In the genomic region with DNA sequence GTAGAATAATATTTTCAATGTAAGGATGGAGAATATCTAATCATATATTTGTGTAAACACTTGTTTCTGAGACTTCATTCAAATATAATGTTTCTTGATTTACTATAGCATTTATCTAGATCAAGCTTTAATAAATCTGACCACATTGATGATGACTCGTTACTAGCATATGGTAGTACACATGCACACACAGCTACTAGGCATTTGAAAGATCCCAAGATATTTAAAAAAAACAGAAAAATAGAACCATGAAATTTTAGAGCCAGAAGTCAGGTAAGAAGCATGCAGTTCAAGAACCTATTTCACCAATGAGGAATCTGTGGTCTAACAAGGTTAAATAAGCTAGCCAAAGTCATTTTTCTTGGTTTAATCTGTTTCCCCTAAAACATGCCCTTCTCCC, we compare ENCODE assay signal across 13 cellular contexts. TPM values are rescaled to one million over a fixed set of nuclear protein-coding genes. Genes with fewer than 3 reads are reported as not detected.
DNase-seq lines count a peak whose midpoint lies in the region; ATAC-seq and TF ChIP-seq lines count a peak whose summit lies in the region.
"Had no signal": no experiment of that assay in that cellular context is flagged by ENCODE, and none has a peak within 500 bp of the region (broad histone marks: within the 10 kb centered on the region; RNA-seq: fewer than 3 reads in every experiment).

No MANE protein-coding gene starts in this region.

- H3K4me3 Mint-ChIP-seq in activated T-cell treated with anti-CD3 and anti-CD28 coated beads, Interleukin-2, amount 50 U/mL, for 24 hours: no peak overlapping the region

- ATAC-seq in gastrocnemius medialis (no peak), psoas muscle (no peak), esophagus mucosa (no peak)
- ATAC-seq: body of pancreas; stimulated activated naive CD8-positive, alpha-beta T cell treated with anti-CD3 and anti-CD28 coated beads, Interleukin-15, Interleukin-2, amounts not matched to agents 100 U/mL and 50 U/mL, for 24 hours had no signal

- TF ChIP-seq CTCF in VCaP (conservative IDR thresholded peaks at IDR 0.05) (no peak), foreskin fibroblast (IDR thresholded peaks at IDR 0.05; ENCODE audit: low read depth, low read length) (no peak), gastrocnemius medialis (IDR thresholded peaks at IDR 0.05 in 4 of 5, conservative IDR thresholded peaks at IDR 0.05 in 1 of 5) (no peak), psoas muscle (IDR thresholded peaks at IDR 0.05) (no peak)

- 92 to 98% (median 93%) methylated on average over 1 of the region's 1 CpG for WGBS in psoas muscle, 3 donors

- H3K9me3 Mint-ChIP-seq in activated T-cell treated with anti-CD3 and anti-CD28 coated beads, Interleukin-2, amount 50 U/mL, for 24 hours: no peaks in the 10 kb centered on the region

- peaks cover 15 to 16% of the 10 kb centered on the region in 2 donors for H3K4me1 ChIP-seq in gastrocnemius medialis
- H3K4me1 ChIP-seq in psoas muscle: peaks cover 25% of the 10 kb centered on the region

- H3K4me3 ChIP-seq in foreskin fibroblast (ENCODE audit: low read depth in 1 of 2, low read length in 2 of 2): peak overlapping the region in 1 of 2 donors; percentile 7
- H3K4me3 ChIP-seq in gastrocnemius medialis: no peak overlapping the region
- no peak overlapping the region for H3K4me3 ChIP-seq in psoas muscle
- H3K4me3 ChIP-seq: body of pancreas had no signal

- H3K27me3 ChIP-seq in gastrocnemius medialis (no peaks in the 10 kb centered on the region), psoas muscle (ENCODE audit: insufficient read depth in 3 of 3, low read length in 2 of 3) (no peaks in the 10 kb centered on the region)
- H3K27me3 ChIP-seq: body of pancreas had no signal

- H3K27ac ChIP-seq in VCaP (peak overlapping the region; percentile 69), gastrocnemius medialis (peak overlapping the region; percentile 27 to 35 (median 32)), psoas muscle (no peak overlapping the region)
- H3K27ac ChIP-seq: body of pancreas had no signal

- no peaks in the 10 kb centered on the region for H3K9me3 ChIP-seq in gastrocnemius medialis
- H3K9me3 ChIP-seq in psoas muscle: no peaks in the 10 kb centered on the region
- H3K9me3 ChIP-seq: body of pancreas had no signal

- H3K4me1 Mint-ChIP-seq in activated T-cell treated with anti-CD3 and anti-CD28 coated beads, Interleukin-2, amount 50 U/mL, for 24 hours (ENCODE audit: low read depth): peaks cover 5% of the 10 kb centered on the region

- H3K27ac Mint-ChIP-seq in activated T-cell treated with anti-CD3 and anti-CD28 coated beads, Interleukin-2, amount 50 U/mL, for 24 hours: no peak overlapping the region

- intact Hi-C loops in gastrocnemius medialis (cut with DNase I; ENCODE audit: low total_unique reads) (no loop called here), psoas muscle (cut with DNase I) (no loop called here)

- H3K36me3 ChIP-seq in gastrocnemius medialis: no peaks in the 10 kb centered on the region
- peaks cover 0 to 2% of the 10 kb centered on the region in 2 donors for H3K36me3 ChIP-seq in psoas muscle (ENCODE audit: insufficient read depth in 1 of 2, low read depth in 1 of 2)

- H3K36me3 Mint-ChIP-seq in activated T-cell treated with anti-CD3 and anti-CD28 coated beads, Interleukin-2, amount 50 U/mL, for 24 hours (ENCODE audit: low read depth): peaks cover 7% of the 10 kb centered on the region

- DNase-seq in COLO829 (ENCODE audit: low spot score) (peak; percentile 14), foreskin fibroblast (peak; percentile 29 to 68), gastrocnemius medialis (no peak), psoas muscle (no peak)
- no peak for DNase-seq in activated T-cell treated with anti-CD3 and anti-CD28 coated beads, Interleukin-2, amount 50 U/mL, for 24 hours
- DNase-seq in activated CD4-positive, alpha-beta T cell treated with anti-CD3 and anti-CD28 coated beads for 48 hours: no peak
- DNase-seq: activated CD8-positive, alpha-beta memory T cell treated with anti-CD3 and anti-CD28 coated beads, Interleukin-2, amount 50 U/mL, for 48 hours; body of pancreas; KG1; OCI-M1; stimulated activated naive CD8-positive, alpha-beta T cell treated with anti-CD3 and anti-CD28 coated beads, Interleukin-15, Interleukin-2, amounts not matched to agents 100 U/mL and 50 U/mL, for 24 hours had no signal

- H3K27me3 Mint-ChIP-seq in activated T-cell treated with anti-CD3 and anti-CD28 coated beads, Interleukin-2, amount 50 U/mL, for 24 hours: no peaks in the 10 kb centered on the region

- in situ Hi-C loops in gastrocnemius medialis (cut with MboI; ENCODE audit: low sequenced_read_pairs in 4 of 4): no loop called here

- no peak for TF ChIP-seq POLR2A in gastrocnemius medialis (IDR thresholded peaks at IDR 0.05)

RNA-seq across cellular contexts. Expression of gene DCP1B, which starts 32.0 kb away (rescaled TPM):
- 10 to 100 TPM; 11.5 to 13.5 (median 12.4) TPM for total RNA-seq in gastrocnemius medialis
- 10 to 100 TPM in 1 of 4 donors, 1 to 10 TPM in 3; 8.7 to 13.8 (median 9.9) TPM for total RNA-seq in psoas muscle
- 10 to 100 TPM in 1 of 3 donors, 1 to 10 TPM in 2; 1.7 to 13.0 (median 8.4) TPM for polyA plus RNA-seq in psoas muscle
- 5.2 TPM for total RNA-seq in esophagus mucosa

RNA-seq across cellular contexts. Expression of gene CACNA2D4, which starts 53.8 kb away (rescaled TPM):
- total RNA-seq in gastrocnemius medialis (1 to 10 TPM in 2 of 4 donors, under 1 TPM in 2; 0.25 to 3.1 (median 0.68) TPM), psoas muscle (1 to 10 TPM in 1 of 4 donors, under 1 TPM in 3; 0.91 to 1.8 (median 0.94) TPM), esophagus mucosa (1.1 TPM)
- 1 to 10 TPM in 1 of 3 donors, under 1 TPM in 2; 0.74 to 1.1 (median 0.90) TPM for polyA plus RNA-seq in psoas muscle

Comparison
In these comparisons a context has a peak if more than half of its experiments do, and no peak if none do; other contexts are left out.
1. DNase-seq: peak in COLO829 (single experiment) and foreskin fibroblast (2 of 2); none in gastrocnemius medialis (0 of 2), psoas muscle (0 of 2), activated T-cell treated with anti-CD3 and anti-CD28 coated beads, Interleukin-2, amount 50 U/mL, for 24 hours (single experiment) and activated CD4-positive, alpha-beta T cell treated with anti-CD3 and anti-CD28 coated beads for 48 hours (single experiment).